Comparison of ENCODE assay signal across 8 cellular contexts in genomic region chr11:9565822-9566560, GRCh38. TPM values are rescaled to one million over a fixed set of nuclear protein-coding genes. Genes with fewer than 3 reads are reported as not detected.
DNase-seq lines count a peak whose midpoint lies in the region; ATAC-seq, FAIRE-seq and TF ChIP-seq lines count a peak whose summit lies in the region.

No MANE protein-coding gene starts in this region.

- DNase-seq in ACHN: peak; percentile 99
- peak; percentile 88 for DNase-seq in NCI-H345 (lab: John Stamatoyannopoulos, UW)
- DNase-seq in activated CD4-positive, alpha-beta T cell treated with anti-CD3 and anti-CD28 coated beads, Interleukin-2, amount 10 ng/mL, durations not matched to agents 7 days and 5 days: peak; percentile 48
- DNase-seq in endothelial cell of umbilical vein (ENCODE audit: low read depth, low spot score): peak; percentile 99
- no peak for DNase-seq in upper lobe of right lung

- H3K36me3 Mint-ChIP-seq in activated CD4-positive, alpha-beta T cell treated with anti-CD3 and anti-CD28 coated beads, Interleukin-2, amount 10 ng/mL, durations not matched to agents 7 days and 5 days (ENCODE audit: low read depth): peaks cover 11% of the 10 kb centered on the region

- peak overlapping the region; percentile 80 for H3K9ac ChIP-seq in endothelial cell of umbilical vein (replicated peaks; ENCODE audit: extremely low read depth, insufficient read depth, low read length)

- POLR2A ChIA-PET in activated CD4-positive, alpha-beta T cell treated with anti-CD3 and anti-CD28 coated beads, Interleukin-2, amount 10 ng/mL, durations not matched to agents 7 days and 5 days (lab: Charles Lee): no interaction called here
- POLR2A ChIA-PET in endothelial cell of umbilical vein (lab: Charles Lee): interaction anchor here (0.7 to 1.3 kb wide), 2 partner anchors 61 to 105 kb away, joined by 4 read pairs; partner anchors contain the start of gene ZNF143

- TF ChIP-seq POLR2A in endothelial cell of umbilical vein (IDR thresholded peaks at IDR 0.05; ENCODE audit: low read depth, low read length): no peak

- FAIRE-seq in endothelial cell of umbilical vein (lab: Jason Lieb, UNC): peak; percentile 98

- in situ Hi-C loops in ACHN (cut with HindIII; ENCODE audit: low pct_ligation_motif_present, low pct_unique_long_range_greater_than_20kb, low sequenced_read_pairs): no loop called here

- ATAC-seq in GM18867 (IDR thresholded peaks at IDR 0.05; ENCODE audit: unreplicated experiment) (peak; percentile 80), HG03060 (IDR thresholded peaks at IDR 0.05; ENCODE audit: low read depth, unreplicated experiment) (peak; percentile 86), upper lobe of right lung (peak; percentile 58)

- TF ChIP-seq CTCF in endothelial cell of umbilical vein (IDR thresholded peaks at IDR 0.05; ENCODE audit: extremely low read depth in 1 of 2, insufficient read depth in 1 of 2, low read depth in 1 of 2, low read length in 2 of 2): no peak
- no peak for TF ChIP-seq CTCF in upper lobe of right lung (IDR thresholded peaks at IDR 0.05)

- H3K4me1 ChIP-seq in endothelial cell of umbilical vein (ENCODE audit: control insufficient read depth, extremely low read depth, insufficient read depth, low read length) (peaks cover 31% of the 10 kb centered on the region), muscle layer of duodenum (ENCODE audit: control insufficient read depth in 1 of 2, insufficient read depth in 2 of 2, low read length in 2 of 2) (peaks cover 16 to 20% of the 10 kb centered on the region in 2 donors), upper lobe of right lung (peaks cover 17% of the 10 kb centered on the region)

- H2AFZ ChIP-seq in endothelial cell of umbilical vein (ENCODE audit: low read depth, low read length): no peak overlapping the region

- H3K9me3 Mint-ChIP-seq in activated CD4-positive, alpha-beta T cell treated with anti-CD3 and anti-CD28 coated beads, Interleukin-2, amount 10 ng/mL, durations not matched to agents 7 days and 5 days: peaks cover 13% of the 10 kb centered on the region

- no peaks in the 10 kb centered on the region for H3K9me1 ChIP-seq in endothelial cell of umbilical vein (replicated peaks; ENCODE audit: control insufficient read depth, extremely low read depth, insufficient read depth, low read length)

- peak overlapping the region; percentile 49 for H3K4me2 ChIP-seq in endothelial cell of umbilical vein (ENCODE audit: insufficient read depth, low read length)

- H3K4me3 ChIP-seq in endothelial cell of umbilical vein (replicated peaks in 1 of 3; ENCODE audit: insufficient read depth in 1 of 3, low read depth in 1 of 3, low read length in 3 of 3): no peak overlapping the region
- no peak overlapping the region for H3K4me3 ChIP-seq in muscle layer of duodenum (ENCODE audit: low read depth in 1 of 2, low read length in 2 of 2)
- no peak overlapping the region for H3K4me3 ChIP-seq in upper lobe of right lung

- H3K36me3 ChIP-seq in endothelial cell of umbilical vein (ENCODE audit: control insufficient read depth in 2 of 2, extremely low read depth in 1 of 2, insufficient read depth in 2 of 2, low read length in 2 of 2): no peaks in the 10 kb centered on the region
- peaks cover 0 to 13% of the 10 kb centered on the region in 2 donors for H3K36me3 ChIP-seq in muscle layer of duodenum (ENCODE audit: control insufficient read depth in 1 of 2, insufficient read depth in 2 of 2, low read length in 2 of 2)
- no peaks in the 10 kb centered on the region for H3K36me3 ChIP-seq in upper lobe of right lung

- H3K27me3 ChIP-seq in endothelial cell of umbilical vein (ENCODE audit: control insufficient read depth in 2 of 2, insufficient read depth in 2 of 2, low read length in 2 of 2) (no peaks in the 10 kb centered on the region), muscle layer of duodenum (ENCODE audit: low read depth, low read length) (no peaks in the 10 kb centered on the region), upper lobe of right lung (no peaks in the 10 kb centered on the region)

- peaks cover 34% of the 10 kb centered on the region for H3K4me1 Mint-ChIP-seq in activated CD4-positive, alpha-beta T cell treated with anti-CD3 and anti-CD28 coated beads, Interleukin-2, amount 10 ng/mL, durations not matched to agents 7 days and 5 days

- peaks cover 9% of the 10 kb centered on the region for H3K27me3 Mint-ChIP-seq in activated CD4-positive, alpha-beta T cell treated with anti-CD3 and anti-CD28 coated beads, Interleukin-2, amount 10 ng/mL, durations not matched to agents 7 days and 5 days

- H3K4me3 Mint-ChIP-seq in activated CD4-positive, alpha-beta T cell treated with anti-CD3 and anti-CD28 coated beads, Interleukin-2, amount 10 ng/mL, durations not matched to agents 7 days and 5 days: no peak overlapping the region

- intact Hi-C loops in endothelial cell of umbilical vein (cut with micrococcal nuclease): loop anchor here (1.0 to 5.0 kb wide), 6 partner anchors 39 to 761 kb away; partner anchors contain the start of genes TMEM41B and ZNF143
- intact Hi-C loops in upper lobe of right lung (cut with DNase I): no loop called here

- dilution Hi-C loops in endothelial cell of umbilical vein (cut with MboI; ENCODE audit: extremely low pct_ligation_motif_present, low sequenced_read_pairs): no loop called here

- CTCF ChIA-PET in activated CD4-positive, alpha-beta T cell treated with anti-CD3 and anti-CD28 coated beads, Interleukin-2, amount 10 ng/mL, durations not matched to agents 7 days and 5 days (lab: Charles Lee): interaction anchor here (0.6 to 2.4 kb wide), 4 partner anchors 11 to 48 kb away, joined by 3 to 9 read pairs (median 6); no protein-coding TSS in a partner anchor
- CTCF ChIA-PET in endothelial cell of umbilical vein (lab: Charles Lee): interaction anchor here (0.8 to 1.9 kb wide), 4 partner anchors 14 to 182 kb away, joined by 3 to 17 read pairs (median 10); no protein-coding TSS in a partner anchor

- H3K27ac Mint-ChIP-seq in activated CD4-positive, alpha-beta T cell treated with anti-CD3 and anti-CD28 coated beads, Interleukin-2, amount 10 ng/mL, durations not matched to agents 7 days and 5 days: peak overlapping the region; percentile 84

- no peaks in the 10 kb centered on the region for H3K79me2 ChIP-seq in endothelial cell of umbilical vein (ENCODE audit: control insufficient read depth, insufficient read depth, low read length)

- H3K27ac ChIP-seq in endothelial cell of umbilical vein (ENCODE audit: insufficient read depth, low read depth, low read length): peak overlapping the region; percentile 96
- H3K27ac ChIP-seq in muscle layer of duodenum (ENCODE audit: low read length): peak overlapping the region; percentile 86
- peak overlapping the region; percentile 92 for H3K27ac ChIP-seq in upper lobe of right lung

- BruUV-seq in endothelial cell of umbilical vein (replicated peaks; lab: Mats Ljungman, UMichigan): no TSS peak

- H3K9me3 ChIP-seq in endothelial cell of umbilical vein (replicated peaks; ENCODE audit: control insufficient read depth, insufficient read depth, low read length) (no peaks in the 10 kb centered on the region), muscle layer of duodenum (ENCODE audit: control insufficient read depth in 1 of 2, low read length in 2 of 2) (no peaks in the 10 kb centered on the region), upper lobe of right lung (no peaks in the 10 kb centered on the region)

- H4K20me1 ChIP-seq in endothelial cell of umbilical vein (replicated peaks; ENCODE audit: control insufficient read depth, extremely low read depth, insufficient read depth, low read length): no peaks in the 10 kb centered on the region

TF ChIP-seq in endothelial cell of umbilical vein, 7 proteins besides CTCF, POLR2A, EP300 and RAD21:
- TF ChIP-seq EZH2 (IDR thresholded peaks at IDR 0.05; ENCODE audit: borderline replicate concordance, low read depth, low read length, severe bottlenecking) (no peak), GATA2 (IDR thresholded peaks at IDR 0.05; ENCODE audit: insufficient read depth, insufficient read length, low read depth, low read length) (peak; percentile 91), JUN (IDR thresholded peaks at IDR 0.05; ENCODE audit: borderline replicate concordance, insufficient read depth, insufficient read length, low read depth) (peak; percentile 100), MAX (IDR thresholded peaks at IDR 0.05; ENCODE audit: insufficient read depth, insufficient read length) (peak; percentile 53), MYC (IDR thresholded peaks at IDR 0.05; ENCODE audit: low read depth, low read length) (no peak), FOS (IDR thresholded peaks at IDR 0.05; ENCODE audit: borderline replicate concordance, insufficient read depth, low read length) (peak; percentile 100), POLR2AphosphoS5 (IDR thresholded peaks at IDR 0.05; ENCODE audit: insufficient read depth, low read depth, low read length) (peak; percentile 93)
TF ChIP-seq in endothelial cell of umbilical vein: peak in this region for 5.

RNA-seq across cellular contexts. Expression of gene WEE1, which starts 7.5 kb away (rescaled TPM):
- total RNA-seq in activated CD4-positive, alpha-beta T cell treated with anti-CD3 and anti-CD28 coated beads, Interleukin-2, amount 10 ng/mL, durations not matched to agents 7 days and 5 days: 10 to 100 TPM; 60.5 to 64.2 TPM
- total RNA-seq in endothelial cell of umbilical vein (42.8 and 47.0 TPM in 2 replicates), upper lobe of right lung (10.9 TPM)
- polyA plus RNA-seq in endothelial cell of umbilical vein: 12.4 and 19.2 TPM in 2 replicates
- 17.8 and 19.4 TPM in 2 replicates for polyA plus RNA-seq in endothelial cell of umbilical vein (2011; cell fraction: cytosol; rRNA removed)
- 93.8 and 122 TPM in 2 replicates for polyA plus RNA-seq in endothelial cell of umbilical vein (2011; cell fraction: nucleus; rRNA removed)
- 21.2 and 27.5 TPM in 2 replicates for polyA plus RNA-seq in endothelial cell of umbilical vein (2012)
- 27.2 and 28.9 TPM in 2 replicates for polyA minus RNA-seq in endothelial cell of umbilical vein
- 34.8 TPM for polyA minus RNA-seq in endothelial cell of umbilical vein (2011; cell fraction: cytosol; rRNA and poly(A)+ RNA removed)
- polyA minus RNA-seq in endothelial cell of umbilical vein (2011; cell fraction: nucleus; rRNA and poly(A)+ RNA removed): 92.7 and 117 TPM in 2 replicates
